In the genomic region with DNA sequence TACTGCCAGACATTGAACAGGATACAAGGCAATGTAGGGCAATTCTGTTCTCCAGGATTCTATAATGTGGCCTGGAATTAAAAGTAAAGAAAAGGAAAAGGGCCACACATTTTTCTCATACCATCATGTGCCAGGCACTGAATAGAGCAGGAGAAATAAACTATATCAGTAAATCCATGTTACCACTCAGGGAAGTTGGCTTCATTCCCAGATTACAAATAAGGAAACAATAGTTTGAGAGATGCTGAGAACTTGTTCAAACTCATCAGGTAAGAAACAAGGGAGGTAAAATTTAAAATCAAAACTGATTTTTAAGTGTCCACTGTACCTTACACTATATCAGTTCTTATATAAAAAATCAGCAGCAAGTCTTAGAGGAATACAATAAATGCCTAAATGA, we compare ENCODE assay signal across 17 cellular contexts.
DNase-seq lines count a peak whose midpoint lies in the region; ATAC-seq and TF ChIP-seq lines count a peak whose summit lies in the region.
"Had no signal": no experiment of that assay in that cellular context is flagged by ENCODE, and none has a peak within 500 bp of the region (broad histone marks: within the 10 kb centered on the region; RNA-seq: fewer than 3 reads in every experiment).

No MANE protein-coding gene starts in this region.

- TF ChIP-seq CTCF in MCF 10A (IDR thresholded peaks at IDR 0.05; ENCODE audit: unreplicated experiment) (no peak), breast epithelium (IDR thresholded peaks at IDR 0.05) (no peak), type B pancreatic cell (conservative IDR thresholded peaks at IDR 0.05) (no peak)

- intact Hi-C loops in MCF 10A (cut with micrococcal nuclease) (loop anchor here (10.0 kb wide), 1 partner anchor 209 kb away; no protein-coding TSS in a partner anchor), breast epithelium (cut with DNase I; ENCODE audit: low total_unique reads) (no loop called here)

- H3K4me1 Mint-ChIP-seq in MCF 10A (ENCODE audit: insufficient read depth, unreplicated experiment) (peaks cover 23% of the 10 kb centered on the region), type B pancreatic cell (ENCODE audit: unreplicated experiment) (peaks cover 14% of the 10 kb centered on the region)
- H3K4me1 Mint-ChIP-seq: activated CD4-positive, alpha-beta T cell treated with anti-CD3 and anti-CD28 coated beads, Interleukin-2, amount 10 ng/mL, durations not matched to agents 24 days and 14 days; naive B cell had no signal

- H3K27me3 ChIP-seq in breast epithelium, result no peaks in the 10 kb centered on the region
- H3K27me3 ChIP-seq: gastrocnemius medialis, right lobe of liver had no signal

- DNase-seq in MCF 10A (ENCODE audit: unreplicated experiment), result peak; percentile 77
- DNase-seq in breast epithelium (ENCODE audit: low spot score in 2 of 2), result no peak
- peak; percentile 79 for DNase-seq in NCI-H510A treated with DMSO at 0.1 percent for 48 hours (lab: John Stamatoyannopoulos, UW)
- peak; percentile 6 for DNase-seq in epithelial cell of prostate (ENCODE audit: low read depth, low spot score)
- DNase-seq in type B pancreatic cell (ENCODE audit: extremely low spot score, unreplicated experiment), result no peak
- DNase-seq in cerebellar cortex (ENCODE audit: low spot score), result no peak
- no peak for DNase-seq in activated naive CD4-positive, alpha-beta T cell treated with Interleukin-2 at 50 U/mL for 16 hours
- DNase-seq: activated CD4-positive, alpha-beta T cell treated with anti-CD3 and anti-CD28 coated beads, Interleukin-2, amount 10 ng/mL, durations not matched to agents 24 days and 14 days; activated T-cell treated with anti-CD3 and anti-CD28 coated beads, Interleukin-2, amount 50 U/mL, for 24 hours; amniotic stem cell; gastrocnemius medialis; naive B cell; right lobe of liver; stimulated activated naive CD4-positive, alpha-beta T cell had no signal

- H3K27ac ChIP-seq in breast epithelium, result no peak overlapping the region
- H3K27ac ChIP-seq in epithelial cell of prostate, result no peak overlapping the region
- H3K27ac ChIP-seq: gastrocnemius medialis, right lobe of liver had no signal

- peak overlapping the region; percentile 90 for H3K27ac Mint-ChIP-seq in MCF 10A (ENCODE audit: low read depth, unreplicated experiment)
- peak overlapping the region; percentile 1 for H3K27ac Mint-ChIP-seq in type B pancreatic cell
- H3K27ac Mint-ChIP-seq: activated CD4-positive, alpha-beta T cell treated with anti-CD3 and anti-CD28 coated beads, Interleukin-2, amount 10 ng/mL, durations not matched to agents 24 days and 14 days; activated T-cell treated with anti-CD3 and anti-CD28 coated beads, Interleukin-2, amount 50 U/mL, for 24 hours; naive B cell had no signal

- H3K4me1 ChIP-seq in breast epithelium, result peaks cover 0 to 8% of the 10 kb centered on the region in 2 donors
- H3K4me1 ChIP-seq: gastrocnemius medialis, right lobe of liver had no signal

- BruUV-seq in MCF 10A (replicated peaks; lab: Mats Ljungman, UMichigan), result no TSS peak

- H3K4me3 ChIP-seq in breast epithelium, result no peak overlapping the region
- H3K4me3 ChIP-seq: gastrocnemius medialis, GM12878, right lobe of liver had no signal

- H3K27me3 Mint-ChIP-seq in MCF 10A (ENCODE audit: insufficient read depth, unreplicated experiment) (no peaks in the 10 kb centered on the region), type B pancreatic cell (no peaks in the 10 kb centered on the region)
- H3K27me3 Mint-ChIP-seq: activated CD4-positive, alpha-beta T cell treated with anti-CD3 and anti-CD28 coated beads, Interleukin-2, amount 10 ng/mL, durations not matched to agents 24 days and 14 days; activated T-cell treated with anti-CD3 and anti-CD28 coated beads, Interleukin-2, amount 50 U/mL, for 24 hours; naive B cell had no signal

- CTCF ChIA-PET in MCF 10A (lab: Yijun Ruan, JAX), result interaction anchor here (0.6 to 1.5 kb wide), 6 partner anchors 12 to 987 kb away, joined by 3 to 6 read pairs (median 4); no protein-coding TSS in a partner anchor

- TF ChIP-seq POLR2A in breast epithelium (IDR thresholded peaks at IDR 0.05), result no peak

- H3K36me3 Mint-ChIP-seq in MCF 10A (ENCODE audit: insufficient read depth, unreplicated experiment) (peaks cover 5% of the 10 kb centered on the region), type B pancreatic cell (no peaks in the 10 kb centered on the region)
- H3K36me3 Mint-ChIP-seq: naive B cell had no signal

- no peaks in the 10 kb centered on the region for H3K9me3 Mint-ChIP-seq in MCF 10A (ENCODE audit: unreplicated experiment)
- H3K9me3 Mint-ChIP-seq in type B pancreatic cell, result no peaks in the 10 kb centered on the region
- H3K9me3 Mint-ChIP-seq: activated CD4-positive, alpha-beta T cell treated with anti-CD3 and anti-CD28 coated beads, Interleukin-2, amount 10 ng/mL, durations not matched to agents 24 days and 14 days had no signal

- H3K4me3 Mint-ChIP-seq in MCF 10A (ENCODE audit: unreplicated experiment) (no peak overlapping the region), type B pancreatic cell (no peak overlapping the region)
- H3K4me3 Mint-ChIP-seq: activated CD4-positive, alpha-beta T cell treated with anti-CD3 and anti-CD28 coated beads, Interleukin-2, amount 10 ng/mL, durations not matched to agents 24 days and 14 days; activated T-cell treated with anti-CD3 and anti-CD28 coated beads, Interleukin-2, amount 50 U/mL, for 24 hours; naive B cell had no signal

- H3K9me3 ChIP-seq in breast epithelium, result no peaks in the 10 kb centered on the region
- H3K9me3 ChIP-seq: gastrocnemius medialis, right lobe of liver had no signal

- ATAC-seq in HG03045 (IDR thresholded peaks at IDR 0.05; ENCODE audit: unreplicated experiment), result no peak
- ATAC-seq: gastrocnemius medialis, GM12878, Panc1 had no signal

- POLR2A ChIA-PET in MCF 10A (lab: Yijun Ruan, JAX), result interaction anchor here (0.8 kb wide), 1 partner anchor 308 kb away, joined by 4 read pairs; no protein-coding TSS in a partner anchor

- H3K36me3 ChIP-seq in breast epithelium, result no peaks in the 10 kb centered on the region
- H3K36me3 ChIP-seq: gastrocnemius medialis, right lobe of liver had no signal

Comparison
In these comparisons a context has a peak if more than half of its experiments do, and no peak if none do; other contexts are left out.
1. DNase-seq: peak in MCF 10A (single experiment), NCI-H510A treated with DMSO at 0.1 percent for 48 hours (single experiment) and epithelial cell of prostate (single experiment); none in breast epithelium (0 of 2), type B pancreatic cell (single experiment), cerebellar cortex (single experiment) and activated naive CD4-positive, alpha-beta T cell treated with Interleukin-2 at 50 U/mL for 16 hours (single experiment).